8 cellular contexts compared by ENCODE assay signal in genomic region chr3:13332158-13332557, GRCh38.
DNase-seq lines count a peak whose midpoint lies in the region; ATAC-seq and TF ChIP-seq lines count a peak whose summit lies in the region.

No MANE protein-coding gene starts in this region.

- peak overlapping the region; percentile 37 for H3K27ac Mint-ChIP-seq in activated naive CD8-positive, alpha-beta T cell treated with anti-CD3 and anti-CD28 coated beads, Interleukin-2, amount 50 U/mL, for 24 hours

- H3K4me3 ChIP-seq in GM12864 (ENCODE audit: low read depth, low read length): no peak overlapping the region
- H3K4me3 ChIP-seq in tibial nerve: no peak overlapping the region

- peaks cover 0 to 69% (median 0%) of the 10 kb centered on the region in 3 donors for H3K36me3 ChIP-seq in tibial nerve

- peak; percentile 93 for ATAC-seq in GM19468 (IDR thresholded peaks at IDR 0.05; ENCODE audit: extremely low read depth, unreplicated experiment)
- ATAC-seq in HG03457 (IDR thresholded peaks at IDR 0.05; ENCODE audit: unreplicated experiment): peak; percentile 88
- peak; percentile 31 for ATAC-seq in activated naive CD8-positive, alpha-beta T cell treated with anti-CD3 and anti-CD28 coated beads, Interleukin-2, amount 50 U/mL, for 24 hours

- H3K9me3 ChIP-seq in tibial nerve: no peaks in the 10 kb centered on the region

- no peaks in the 10 kb centered on the region for H3K4me1 ChIP-seq in tibial nerve

- peaks cover 11% of the 10 kb centered on the region for H3K4me1 Mint-ChIP-seq in activated naive CD8-positive, alpha-beta T cell treated with anti-CD3 and anti-CD28 coated beads, Interleukin-2, amount 50 U/mL, for 24 hours

- H3K27ac ChIP-seq in tibial nerve: no peak overlapping the region

- TF ChIP-seq EP300 in tibial nerve (IDR thresholded peaks at IDR 0.05): no peak

- no peaks in the 10 kb centered on the region for H3K27me3 Mint-ChIP-seq in activated naive CD8-positive, alpha-beta T cell treated with anti-CD3 and anti-CD28 coated beads, Interleukin-2, amount 50 U/mL, for 24 hours

- TF ChIP-seq POLR2A in tibial nerve (IDR thresholded peaks at IDR 0.05): no peak

- no peaks in the 10 kb centered on the region for H3K27me3 ChIP-seq in tibial nerve

- H3K4me3 Mint-ChIP-seq in activated naive CD8-positive, alpha-beta T cell treated with anti-CD3 and anti-CD28 coated beads, Interleukin-2, amount 50 U/mL, for 24 hours: no peak overlapping the region

- 63 to 68% methylated on average over 8 of the region's 8 CpGs for WGBS in tibial nerve, 2 donors

- peaks cover 37% of the 10 kb centered on the region for H3K36me3 Mint-ChIP-seq in activated naive CD8-positive, alpha-beta T cell treated with anti-CD3 and anti-CD28 coated beads, Interleukin-2, amount 50 U/mL, for 24 hours (ENCODE audit: low read depth)

- peak; percentile 90 for DNase-seq in GM12864 (ENCODE audit: low read depth)
- DNase-seq in activated naive CD8-positive, alpha-beta T cell treated with anti-CD3 and anti-CD28 coated beads, Interleukin-2, amount 50 U/mL, for 24 hours: no peak
- DNase-seq in stimulated activated CD4-positive, alpha-beta T cell treated with anti-CD3 and anti-CD28 coated beads, Interleukin-4, amount 100 ng/mL, for 1 hour: no peak
- DNase-seq in 8988T: no peak
- no peak for DNase-seq in stimulated activated CD4-positive, alpha-beta T cell treated with anti-CD3 and anti-CD28 coated beads, Interleukin-15, amount 100 ng/mL, for 24 hours
- DNase-seq in tibial nerve (ENCODE audit: low spot score in 2 of 2): no peak

- H3K9me3 Mint-ChIP-seq in activated naive CD8-positive, alpha-beta T cell treated with anti-CD3 and anti-CD28 coated beads, Interleukin-2, amount 50 U/mL, for 24 hours: no peaks in the 10 kb centered on the region

- TF ChIP-seq CTCF in GM12864 (IDR thresholded peaks at IDR 0.05; ENCODE audit: low read depth, low read length, missing control alignments) (no peak), tibial nerve (IDR thresholded peaks at IDR 0.05) (no peak)

Comparison
In these comparisons a context has a peak if more than half of its experiments do, and no peak if none do; other contexts are left out.
1. ATAC-seq: peak in every context shown above with its lines; median percentile 93 in GM19468; 88 in HG03457; 31 in activated naive CD8-positive, alpha-beta T cell treated with anti-CD3 and anti-CD28 coated beads, Interleukin-2, amount 50 U/mL, for 24 hours.